Comparison of ENCODE assay signal across 13 cellular contexts in the genomic region with DNA sequence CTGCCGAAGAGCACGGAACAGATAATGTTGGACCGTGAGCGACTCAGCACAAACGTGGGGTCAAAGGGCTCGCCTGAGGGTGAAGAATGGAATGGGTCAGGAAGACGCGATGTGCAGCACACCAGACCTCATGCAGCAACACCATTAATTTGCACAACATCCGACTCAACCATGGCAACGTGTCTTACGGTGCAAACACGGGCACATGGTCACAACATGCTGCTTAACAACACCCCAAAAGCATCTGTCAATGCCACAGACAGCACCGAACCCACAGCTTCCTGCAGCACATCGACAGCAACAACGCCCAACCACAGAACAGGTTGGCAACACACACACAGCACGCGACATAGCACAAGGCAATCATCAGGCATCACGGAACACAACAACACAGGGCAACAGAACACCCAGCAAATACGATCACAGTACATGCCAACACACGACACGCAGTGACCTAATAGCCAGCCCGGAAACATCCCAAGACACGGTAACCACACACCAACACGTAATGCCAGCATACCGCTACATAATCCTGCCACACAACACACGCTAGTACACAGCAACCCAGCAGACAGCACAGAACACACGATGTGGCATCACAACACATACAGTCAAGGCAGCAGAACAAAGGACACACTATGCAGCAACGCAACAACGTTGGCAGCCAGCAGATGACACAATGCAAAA. TPM values are rescaled to one million over a fixed set of nuclear protein-coding genes. Genes with fewer than 3 reads are reported as not detected.
DNase-seq lines count a peak whose midpoint lies in the region; ATAC-seq and TF ChIP-seq lines count a peak whose summit lies in the region.
"Not testable (repeated sequence)": the region's sequence is repeated elsewhere in the genome, so short reads cannot be mapped to it uniquely, and the experiment has no call there.
"Had no signal": no experiment of that assay in that cellular context is flagged by ENCODE, and none has a peak within 500 bp of the region (broad histone marks: within the 10 kb centered on the region; RNA-seq: fewer than 3 reads in every experiment).

No MANE protein-coding gene starts in this region.

- H4K20me1 ChIP-seq in H9 (ENCODE audit: control insufficient read depth, insufficient read depth, insufficient read length) = not testable (repeated sequence)

- DNase-seq in H9 (peak; percentile 25), T-cell (peak; percentile 44 to 93 (median 80)), dorsolateral prefrontal cortex (peak in 1 of 10 donors; percentile 32), left lobe of liver (ENCODE audit: low spot score) (peak; percentile 38), sciatic nerve (ENCODE audit: low spot score) (peak; percentile 33)
- peak; percentile 77 for DNase-seq in activated CD8-positive, alpha-beta T cell treated with anti-CD3 and anti-CD28 coated beads, Interleukin-2, amount 10 ng/mL, durations not matched to agents 7 days and 5 days
- DNase-seq in activated gamma-delta T cell treated with anti-CD3 and anti-CD28 coated beads, Interleukin-2, amount 50 U/mL, for 16 hours (ENCODE audit: low read depth) = peak; percentile 55

- not testable (repeated sequence) for H4K5ac ChIP-seq in H9 (ENCODE audit: insufficient read length, low read depth, low read length)

- intact Hi-C loops in dorsolateral prefrontal cortex (cut with DNase I); sciatic nerve (cut with DNase I): not testable (repeated sequence)

- not testable (repeated sequence) for H2AK5ac ChIP-seq in H9 (ENCODE audit: insufficient read length, low read length)

- not testable (repeated sequence) for H3K79me1 ChIP-seq in H9 (ENCODE audit: insufficient read depth, low read depth, low read length, poor library complexity, severe bottlenecking)

- not testable (repeated sequence) for H3K27me3 ChIP-seq in H9 (ENCODE audit: insufficient read depth, low read length); dorsolateral prefrontal cortex

- H2AFZ ChIP-seq in H9 (ENCODE audit: low read length) = not testable (repeated sequence)

- not testable (repeated sequence) for TF ChIP-seq CTCF in H9 (conservative IDR thresholded peaks at IDR 0.05); dorsolateral prefrontal cortex (IDR thresholded peaks at IDR 0.05 in 54 of 56, conservative IDR thresholded peaks at IDR 0.05 in 2 of 56; ENCODE audit: low read depth in 1 of 56, partially characterized antibody in 56 of 56)

- H3K4me1 ChIP-seq in H9 (ENCODE audit: insufficient read depth, low read length) = not testable (repeated sequence)

- H3K23me2 ChIP-seq in H9 (ENCODE audit: insufficient read length, low read depth, low read length, poor library complexity, severe bottlenecking) = not testable (repeated sequence)

- not testable (repeated sequence) for H3K79me2 ChIP-seq in H9 (ENCODE audit: insufficient read depth, low read length)

- H3K9me3 Mint-ChIP-seq in H9; T-cell; activated CD8-positive, alpha-beta T cell treated with anti-CD3 and anti-CD28 coated beads, Interleukin-2, amount 10 ng/mL, durations not matched to agents 7 days and 5 days (ENCODE audit: insufficient read depth): not testable (repeated sequence)

- not testable (repeated sequence) for H3T11ph ChIP-seq in H9 (ENCODE audit: low read length)

- H3K23ac ChIP-seq in H9 (ENCODE audit: insufficient read length, low read depth, low read length) = not testable (repeated sequence)

- WGBS in H9 (ENCODE audit: extremely low coverage, insufficient read length, low lambda C conversion rate) = no CpG with 5 or more reads among the region's 29 CpGs

- not testable (repeated sequence) for H3K4me2 ChIP-seq in H9 (ENCODE audit: insufficient read depth, insufficient read length, low read length)

- H3K9me3 ChIP-seq in H9 (ENCODE audit: control insufficient read depth, low read depth, low read length) = not testable (repeated sequence)

- not testable (repeated sequence) for H4K91ac ChIP-seq in H9 (ENCODE audit: insufficient read length, low read depth, low read length)

- not testable (repeated sequence) for H2BK5ac ChIP-seq in H9 (ENCODE audit: insufficient read length, low read length)

- not testable (repeated sequence) for H3K27ac ChIP-seq in H9 (ENCODE audit: insufficient read length, low read depth, low read length)
- H3K27ac ChIP-seq in dorsolateral prefrontal cortex (peak overlapping the region in 46 of 59 donors; percentile 1 to 89 (median 59)), temporal lobe (ENCODE audit: low read depth, low read length) (peak overlapping the region; percentile 80)

- POLR2A ChIA-PET in T-cell (lab: Charles Lee) = interaction anchor here in 1 of 2 donors (0.6 kb wide), 1 partner anchor 79 kb away, joined by 4 read pairs; no protein-coding TSS in a partner anchor
- POLR2A ChIA-PET in activated CD8-positive, alpha-beta T cell treated with anti-CD3 and anti-CD28 coated beads, Interleukin-2, amount 10 ng/mL, durations not matched to agents 7 days and 5 days (lab: Charles Lee) = not testable (repeated sequence)

- not testable (repeated sequence) for H3K27me3 Mint-ChIP-seq in H9 (ENCODE audit: low read depth); T-cell; activated CD8-positive, alpha-beta T cell treated with anti-CD3 and anti-CD28 coated beads, Interleukin-2, amount 10 ng/mL, durations not matched to agents 7 days and 5 days (ENCODE audit: low read depth)

- not testable (repeated sequence) for H2BK120ac ChIP-seq in H9 (ENCODE audit: low read depth, low read length, poor library complexity, severe bottlenecking)

- H3K36me3 Mint-ChIP-seq in H9 (ENCODE audit: insufficient read depth in 1 of 3, low read depth in 3 of 3) = not testable (repeated sequence)
- peaks cover 24% of the 10 kb centered on the region for H3K36me3 Mint-ChIP-seq in T-cell
- H3K36me3 Mint-ChIP-seq in activated CD8-positive, alpha-beta T cell treated with anti-CD3 and anti-CD28 coated beads, Interleukin-2, amount 10 ng/mL, durations not matched to agents 7 days and 5 days (ENCODE audit: low read depth) = peaks cover 17% of the 10 kb centered on the region

- H3K4me1 Mint-ChIP-seq in H9 (peaks cover 14 to 15% of the 10 kb centered on the region in 2 experiments), T-cell (peaks cover 25 to 46% (median 29%) of the 10 kb centered on the region in 3 donors)
- H3K4me1 Mint-ChIP-seq in activated CD8-positive, alpha-beta T cell treated with anti-CD3 and anti-CD28 coated beads, Interleukin-2, amount 10 ng/mL, durations not matched to agents 7 days and 5 days (ENCODE audit: low read depth) = peaks cover 34% of the 10 kb centered on the region

- not testable (repeated sequence) for H3K18ac ChIP-seq in H9 (ENCODE audit: insufficient read length, low read depth, low read length)

- H3K4me3 Mint-ChIP-seq in H9; activated CD8-positive, alpha-beta T cell treated with anti-CD3 and anti-CD28 coated beads, Interleukin-2, amount 10 ng/mL, durations not matched to agents 7 days and 5 days: not testable (repeated sequence)
- peak overlapping the region; percentile 7 to 56 (median 14) for H3K4me3 Mint-ChIP-seq in T-cell

- not testable (repeated sequence) for H2BK12ac ChIP-seq in H9 (ENCODE audit: insufficient read length, low read depth, low read length)

- not testable (repeated sequence) for H3K9ac ChIP-seq in H9 (ENCODE audit: extremely low read depth, insufficient read length, low read length)

- CTCF ChIA-PET in T-cell (lab: Charles Lee); activated CD8-positive, alpha-beta T cell treated with anti-CD3 and anti-CD28 coated beads, Interleukin-2, amount 10 ng/mL, durations not matched to agents 7 days and 5 days (lab: Charles Lee): not testable (repeated sequence)

- not testable (repeated sequence) for H3K14ac ChIP-seq in H9 (ENCODE audit: insufficient read depth, low read length)

- H3K27ac Mint-ChIP-seq in H9 = not testable (repeated sequence)
- H3K27ac Mint-ChIP-seq in T-cell = peak overlapping the region; percentile 88 to 90
- peak overlapping the region; percentile 66 for H3K27ac Mint-ChIP-seq in activated CD8-positive, alpha-beta T cell treated with anti-CD3 and anti-CD28 coated beads, Interleukin-2, amount 10 ng/mL, durations not matched to agents 7 days and 5 days

- H4K8ac ChIP-seq in H9 (replicated peaks; ENCODE audit: insufficient read length, low read depth, low read length) = not testable (repeated sequence)

- H3K4me3 ChIP-seq in dorsolateral prefrontal cortex = not testable (repeated sequence)

- not testable (repeated sequence) for H3K56ac ChIP-seq in H9 (ENCODE audit: insufficient read length, low read depth, low read length)

- H2BK20ac ChIP-seq in H9 (ENCODE audit: low read depth, low read length, poor library complexity, severe bottlenecking) = not testable (repeated sequence)

- ATAC-seq in T-cell (replicated peaks in 1 of 4) = peak; percentile 91 to 97 (median 94)
- ATAC-seq in activated CD8-positive, alpha-beta T cell treated with anti-CD3 and anti-CD28 coated beads, Interleukin-2, amount 10 ng/mL, durations not matched to agents 7 days and 5 days = peak; percentile 88
- ATAC-seq in left lobe of liver, sciatic nerve: not testable (repeated sequence)

- H2BK15ac ChIP-seq in H9 (ENCODE audit: low read depth, low read length) = not testable (repeated sequence)

- not testable (repeated sequence) for H3K4ac ChIP-seq in H9 (ENCODE audit: low read depth, low read length)

RNA-seq across cellular contexts. Expression of gene CYP2A6, which starts 23.4 kb away (rescaled TPM):
- total RNA-seq in H9 (2021) (0.28 TPM in 1 of 2 replicates, not detected in the other), T-cell (1 to 10 TPM in 1 of 5 donors, under 1 TPM in 2, not detected in 2; 0.59 to 1.1 (median 0.66) TPM), dorsolateral prefrontal cortex (1 to 10 TPM in 5 of 120 experiments, under 1 TPM in 20, not detected in 95; 0.18 to 1.7 (median 0.63) TPM), left lobe of liver (2,152 TPM), sciatic nerve (not detected), temporal lobe (not detected)
- total RNA-seq in activated CD8-positive, alpha-beta T cell treated with anti-CD3 and anti-CD28 coated beads, Interleukin-2, amount 10 ng/mL, durations not matched to agents 7 days and 5 days = not detected
- total RNA-seq: epithelial cell of proximal tubule, M059J, smooth muscle cell, transverse colon had no signal

RNA-seq across cellular contexts. Expression of gene EGLN2, which starts 27.9 kb away (rescaled TPM):
- 126 and 131 TPM in 2 replicates for total RNA-seq in H9 (2021)
- 100 to 1,000 TPM; 150 to 234 (median 224) TPM for total RNA-seq in T-cell
- total RNA-seq in activated CD8-positive, alpha-beta T cell treated with anti-CD3 and anti-CD28 coated beads, Interleukin-2, amount 10 ng/mL, durations not matched to agents 7 days and 5 days = 100 to 1,000 TPM; 121 to 126 TPM
- total RNA-seq in dorsolateral prefrontal cortex = 100 to 1,000 TPM in 69 of 120 experiments, 10 to 100 TPM in 51; 73.7 to 138 (median 102) TPM
- total RNA-seq in left lobe of liver = 42.2 TPM
- 109 TPM for total RNA-seq in sciatic nerve
- total RNA-seq in temporal lobe = 34.9 TPM

RNA-seq across cellular contexts. Expression of gene RAB4B, which starts 48.8 kb away (rescaled TPM):
- total RNA-seq in H9 (2021) (22.6 and 26.8 TPM in 2 replicates), T-cell (10 to 100 TPM; 42.4 to 77.9 (median 63.2) TPM), dorsolateral prefrontal cortex (100 to 1,000 TPM in 6 of 120 experiments, 10 to 100 TPM in 114; 42.2 to 113 (median 77.4) TPM), left lobe of liver (9.0 TPM), sciatic nerve (29.5 TPM), temporal lobe (9.8 TPM)
- total RNA-seq in activated CD8-positive, alpha-beta T cell treated with anti-CD3 and anti-CD28 coated beads, Interleukin-2, amount 10 ng/mL, durations not matched to agents 7 days and 5 days = 10 to 100 TPM; 50.2 to 53.1 TPM

RNA-seq across cellular contexts. Expression of gene MIA, which starts 51.5 kb away (rescaled TPM):
- total RNA-seq in H9 (2021) (not detected in 2 replicates), T-cell (1 to 10 TPM in 4 of 5 donors, not detected in 1; 1.5 to 5.2 (median 4.1) TPM), dorsolateral prefrontal cortex (10 to 100 TPM in 4 of 120 experiments, 1 to 10 TPM in 53, not detected in 63; 1.4 to 14.0 (median 2.9) TPM), left lobe of liver (0.43 TPM), sciatic nerve (173 TPM), temporal lobe (0.74 TPM)
- total RNA-seq in activated CD8-positive, alpha-beta T cell treated with anti-CD3 and anti-CD28 coated beads, Interleukin-2, amount 10 ng/mL, durations not matched to agents 7 days and 5 days = not detected
- total RNA-seq: epithelial cell of proximal tubule, gastrocnemius medialis, M059J had no signal

RNA-seq across cellular contexts. Expression of gene CYP2A7, which starts 55.2 kb away (rescaled TPM):
- not detected in 2 replicates for total RNA-seq in H9 (2021)
- not detected for total RNA-seq in T-cell
- not detected for total RNA-seq in activated CD8-positive, alpha-beta T cell treated with anti-CD3 and anti-CD28 coated beads, Interleukin-2, amount 10 ng/mL, durations not matched to agents 7 days and 5 days
- 1 to 10 TPM in 8 of 120 experiments, under 1 TPM in 5, not detected in 107; 0.50 to 1.7 (median 1.0) TPM for total RNA-seq in dorsolateral prefrontal cortex
- 485 TPM for total RNA-seq in left lobe of liver
- total RNA-seq in sciatic nerve = not detected
- not detected for total RNA-seq in temporal lobe
- total RNA-seq: epithelial cell of proximal tubule, gastrocnemius medialis, M059J, smooth muscle cell, transverse colon had no signal

Comparison
In these comparisons a context has a peak if more than half of its experiments do, and no peak if none do; other contexts are left out.
1. RNA of gene CYP2A6, which starts 23.4 kb away (total RNA-seq): 2,152 TPM in left lobe of liver (single experiment); 0.59 to 1.1 TPM in T-cell, 0.28 TPM in H9, 0.18 to 1.7 TPM in dorsolateral prefrontal cortex, not detected in sciatic nerve (single experiment), not detected in activated CD8-positive, alpha-beta T cell treated with anti-CD3 and anti-CD28 coated beads, Interleukin-2, amount 10 ng/mL, durations not matched to agents 7 days and 5 days and not detected in temporal lobe (single experiment); every median in the first group is over 100 times any median in the second.